1 cellular context compared by ENCODE assay signal in the genomic region with DNA sequence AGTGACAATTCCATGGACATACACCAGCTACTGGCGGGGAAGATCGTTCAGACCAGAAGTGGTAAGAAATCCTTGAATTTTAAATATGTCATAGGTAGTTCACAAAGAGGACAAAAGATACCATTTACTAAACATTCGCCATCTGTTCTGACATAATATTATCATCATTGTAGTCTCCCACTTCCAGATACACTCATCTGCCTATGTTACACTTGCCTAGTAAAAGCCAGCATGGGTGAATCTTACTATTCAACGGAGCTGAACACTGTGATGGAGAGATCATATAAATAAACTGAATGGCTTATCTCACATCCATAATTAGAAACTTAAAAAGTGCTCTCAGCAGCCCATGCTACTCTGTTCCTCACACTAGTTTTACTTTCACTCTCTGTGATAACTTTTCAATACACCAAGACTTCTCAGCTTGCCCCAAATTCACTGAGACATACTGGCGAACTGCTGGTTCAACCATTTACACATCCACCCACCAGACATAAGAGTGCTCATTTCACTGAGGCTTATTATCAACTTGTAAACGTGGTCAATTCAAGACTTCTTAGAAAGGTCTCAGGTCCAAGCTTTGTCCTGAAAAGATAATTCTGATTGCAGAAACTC.
TF ChIP-seq lines count a peak whose summit lies in the region.

No MANE protein-coding gene starts in this region.

TF ChIP-seq in HCT116, 20 proteins besides CTCF, POLR2A, EP300 and RAD21 (continued from another document):
- TF ChIP-seq, protein P1, sequence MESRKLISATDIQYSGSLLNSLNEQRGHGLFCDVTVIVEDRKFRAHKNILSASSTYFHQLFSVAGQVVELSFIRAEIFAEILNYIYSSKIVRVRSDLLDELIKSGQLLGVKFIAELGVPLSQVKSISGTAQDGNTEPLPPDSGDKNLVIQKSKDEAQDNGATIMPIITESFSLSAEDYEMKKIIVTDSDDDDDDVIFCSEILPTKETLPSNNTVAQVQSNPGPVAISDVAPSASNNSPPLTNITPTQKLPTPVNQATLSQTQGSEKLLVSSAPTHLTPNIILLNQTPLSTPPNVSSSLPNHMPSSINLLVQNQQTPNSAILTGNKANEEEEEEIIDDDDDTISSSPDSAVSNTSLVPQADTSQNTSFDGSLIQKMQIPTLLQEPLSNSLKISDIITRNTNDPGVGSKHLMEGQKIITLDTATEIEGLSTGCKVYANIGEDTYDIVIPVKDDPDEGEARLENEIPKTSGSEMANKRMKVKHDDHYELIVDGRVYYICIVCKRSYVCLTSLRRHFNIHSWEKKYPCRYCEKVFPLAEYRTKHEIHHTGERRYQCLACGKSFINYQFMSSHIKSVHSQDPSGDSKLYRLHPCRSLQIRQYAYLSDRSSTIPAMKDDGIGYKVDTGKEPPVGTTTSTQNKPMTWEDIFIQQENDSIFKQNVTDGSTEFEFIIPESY (IDR thresholded peaks at IDR 0.05; ENCODE audit: extremely low read depth, insufficient replicate concordance, low read length) = no peak
- no peak; the same call in 1 of the 2 replicates for TF ChIP-seq SP1 (IDR thresholded peaks at IDR 0.05; ENCODE audit: low read depth)
